In the genomic region with DNA sequence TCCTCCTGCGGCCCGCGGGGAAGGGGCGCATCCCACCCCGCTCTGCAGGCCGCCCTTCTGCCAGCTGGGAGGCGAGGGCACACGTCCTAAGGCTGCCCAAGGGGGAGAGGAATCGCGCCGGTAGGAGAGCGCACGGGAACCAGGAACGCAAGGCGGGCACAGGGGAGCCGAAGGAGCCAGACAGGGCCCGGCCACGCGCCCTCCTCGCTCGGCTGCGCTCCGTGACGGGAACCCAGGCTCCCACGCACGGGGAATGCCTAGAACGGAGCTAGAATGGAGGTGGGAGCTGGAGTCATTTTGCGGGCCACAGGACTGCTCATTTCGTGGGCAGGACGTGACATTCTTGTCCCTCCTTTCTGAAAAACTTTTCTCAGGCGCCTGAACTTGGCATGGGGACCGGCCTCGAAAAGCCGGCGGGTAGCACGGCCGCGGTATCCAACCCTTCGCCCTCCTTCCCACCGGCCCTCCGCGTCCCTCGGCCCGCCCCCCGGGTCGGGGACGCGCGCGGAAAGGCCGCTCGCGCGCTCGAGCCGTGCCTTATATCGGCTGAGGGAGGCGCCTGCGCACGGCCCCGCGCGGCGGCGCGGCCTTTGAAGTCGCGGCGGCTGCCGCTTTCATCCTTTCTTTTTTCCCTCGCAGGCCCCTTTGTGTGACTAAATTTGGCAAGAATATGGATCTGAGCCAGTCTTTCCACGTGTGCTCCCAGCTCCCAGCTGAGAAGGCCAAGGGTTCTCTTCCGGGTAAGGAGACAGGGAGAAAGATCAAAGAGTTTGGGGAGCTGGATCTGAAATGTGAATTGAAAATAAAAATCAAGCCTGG, we compare ENCODE assay signal across 8 cellular contexts. TPM values are rescaled to one million over a fixed set of nuclear protein-coding genes. Genes with fewer than 3 reads are reported as not detected.
DNase-seq lines count a peak whose midpoint lies in the region; ATAC-seq and TF ChIP-seq lines count a peak whose summit lies in the region.

No MANE protein-coding gene starts in this region.

- DNase-seq in A172 (ENCODE audit: low spot score) = peak; percentile 10
- no peak for DNase-seq in RWPE2 (ENCODE audit: low spot score)
- DNase-seq in activated naive CD4-positive, alpha-beta T cell treated with anti-CD3 and anti-CD28 coated beads, Interleukin-2, amount 50 U/mL, for 72 hours (ENCODE audit: low spot score in 2 of 2) = peak; percentile 77 to 83
- DNase-seq in right atrium auricular region (ENCODE audit: low spot score) = no peak
- DNase-seq in retina = peak; percentile 93
- no peak for DNase-seq in hippocampal formation (lab: John Stamatoyannopoulos, UW)

- H3K4me3 ChIP-seq in RWPE2 (ENCODE audit: severe bottlenecking) = peak overlapping the region; percentile 21
- peak overlapping the region; percentile 47 to 55 for H3K4me3 ChIP-seq in right atrium auricular region

- H3K27ac Mint-ChIP-seq in activated naive CD4-positive, alpha-beta T cell treated with anti-CD3 and anti-CD28 coated beads, Interleukin-2, amount 50 U/mL, for 72 hours = peak overlapping the region; percentile 92 to 97

- peaks cover 21 to 38% of the 10 kb centered on the region in 2 donors for H3K36me3 Mint-ChIP-seq in activated naive CD4-positive, alpha-beta T cell treated with anti-CD3 and anti-CD28 coated beads, Interleukin-2, amount 50 U/mL, for 72 hours

- H3K27me3 ChIP-seq in RWPE2 (ENCODE audit: insufficient read depth, poor library complexity, severe bottlenecking) (peaks cover 73% of the 10 kb centered on the region), right atrium auricular region (peaks cover 28 to 48% of the 10 kb centered on the region in 2 donors)

- TF ChIP-seq CTCF in RWPE2 (IDR thresholded peaks at IDR 0.05; ENCODE audit: poor library complexity, severe bottlenecking) (no peak), right atrium auricular region (IDR thresholded peaks at IDR 0.05) (no peak)

- H3K9me3 ChIP-seq in RWPE2 (ENCODE audit: severe bottlenecking) (no peaks in the 10 kb centered on the region), right atrium auricular region (no peaks in the 10 kb centered on the region)

- H3K9me3 Mint-ChIP-seq in activated naive CD4-positive, alpha-beta T cell treated with anti-CD3 and anti-CD28 coated beads, Interleukin-2, amount 50 U/mL, for 72 hours = no peaks in the 10 kb centered on the region

- no peaks in the 10 kb centered on the region for H3K4me1 ChIP-seq in RWPE2 (ENCODE audit: insufficient read depth, poor library complexity, severe bottlenecking)
- peaks cover 0 to 37% of the 10 kb centered on the region in 2 donors for H3K4me1 ChIP-seq in right atrium auricular region

- H3K36me3 ChIP-seq in RWPE2 (ENCODE audit: low read depth) (no peaks in the 10 kb centered on the region), right atrium auricular region (no peaks in the 10 kb centered on the region)

- ATAC-seq in GM18520 (IDR thresholded peaks at IDR 0.05; ENCODE audit: unreplicated experiment) = peak; percentile 33
- ATAC-seq in HG03196 (IDR thresholded peaks at IDR 0.05; ENCODE audit: unreplicated experiment) = peak; percentile 42
- ATAC-seq in RWPE2 (ENCODE audit: low read depth) = peak; percentile 59
- peak; percentile 55 to 58 for ATAC-seq in activated naive CD4-positive, alpha-beta T cell treated with anti-CD3 and anti-CD28 coated beads, Interleukin-2, amount 50 U/mL, for 72 hours

- no peak overlapping the region for H3K27ac ChIP-seq in RWPE2 (ENCODE audit: poor library complexity, severe bottlenecking)
- H3K27ac ChIP-seq in right atrium auricular region = no peak overlapping the region

RNA-seq across cellular contexts. Expression of a gene that starts 4.3 kb away (rescaled TPM):
- total RNA-seq in A172 (2014; rRNA removed; shearing (Covaris generic)) = 4.7 and 6.1 TPM in 2 replicates
- total RNA-seq in activated naive CD4-positive, alpha-beta T cell treated with anti-CD3 and anti-CD28 coated beads, Interleukin-2, amount 50 U/mL, for 72 hours = 100 to 1,000 TPM; 205 to 291 TPM
- total RNA-seq in right atrium auricular region = 1 to 10 TPM in 1 of 2 donors, not detected in 1; 3.4 TPM

Comparison
In these comparisons a context has a peak if more than half of its experiments do, and no peak if none do; other contexts are left out.
1. DNase-seq: peak in A172 (single experiment), activated naive CD4-positive, alpha-beta T cell treated with anti-CD3 and anti-CD28 coated beads, Interleukin-2, amount 50 U/mL, for 72 hours (2 of 2) and retina (single experiment); none in RWPE2 (single experiment), right atrium auricular region (single experiment) and hippocampal formation (0 of 2).
2. RNA of a gene that starts 4.3 kb away (total RNA-seq): 205 to 291 TPM in activated naive CD4-positive, alpha-beta T cell treated with anti-CD3 and anti-CD28 coated beads, Interleukin-2, amount 50 U/mL, for 72 hours; 4.7 to 6.1 TPM in A172 and 3.4 TPM in right atrium auricular region; every median in the first group is over 10 times any median in the second.
3. Peak in every context shown above with its lines, with median percentiles within 50 percentile points of each other: ATAC-seq.